ENCODE assay signal across 8 cellular contexts in genomic region chr13:25901460-25902376, GRCh38.
DNase-seq lines count a peak whose midpoint lies in the region; ATAC-seq, FAIRE-seq and TF ChIP-seq lines count a peak whose summit lies in the region.

No MANE protein-coding gene starts in this region.

- no peaks in the 10 kb centered on the region for H3K9me3 ChIP-seq in mesenchymal stem cell (ENCODE audit: control insufficient read depth, low read length)

- no peak overlapping the region for H3K4me3 Mint-ChIP-seq in activated T-helper 17 cell treated with anti-CD3 and anti-CD28 coated beads, Interleukin-2, amount 50 U/mL, for 72 hours

- no peaks in the 10 kb centered on the region for H3K36me3 ChIP-seq in mesenchymal stem cell (ENCODE audit: control insufficient read depth in 1 of 2, insufficient read depth in 2 of 2, low read depth in 1 of 2, low read length in 2 of 2)

- ATAC-seq in GM19467 (IDR thresholded peaks at IDR 0.05; ENCODE audit: unreplicated experiment) = peak; percentile 95
- peak; percentile 88 for ATAC-seq in activated T-helper 17 cell treated with anti-CD3 and anti-CD28 coated beads, Interleukin-2, amount 50 U/mL, for 72 hours (replicated peaks)

- peaks cover 21% of the 10 kb centered on the region for H3K4me1 Mint-ChIP-seq in activated T-helper 17 cell treated with anti-CD3 and anti-CD28 coated beads, Interleukin-2, amount 50 U/mL, for 72 hours

- TF ChIP-seq CTCF in GM12864 (IDR thresholded peaks at IDR 0.05; ENCODE audit: low read depth, low read length, missing control alignments) = no peak
- TF ChIP-seq CTCF in D721Med (IDR thresholded peaks at IDR 0.05; ENCODE audit: insufficient read depth, missing control alignments) = no peak
- no peak for TF ChIP-seq CTCF in coronary artery (IDR thresholded peaks at IDR 0.05)

- H3K27ac ChIP-seq in mesenchymal stem cell (ENCODE audit: low read length, poor library complexity, severe bottlenecking) (no peak overlapping the region), coronary artery (no peak overlapping the region)

- H2BK5ac ChIP-seq in mesenchymal stem cell (ENCODE audit: low read depth, low read length, poor library complexity, severe bottlenecking) = no peak overlapping the region

- peaks cover 4% of the 10 kb centered on the region for H3K9me3 Mint-ChIP-seq in activated T-helper 17 cell treated with anti-CD3 and anti-CD28 coated beads, Interleukin-2, amount 50 U/mL, for 72 hours

- no peak overlapping the region for H2BK120ac ChIP-seq in mesenchymal stem cell (ENCODE audit: low read depth, low read length)

- no peak overlapping the region for H3K18ac ChIP-seq in mesenchymal stem cell (ENCODE audit: low read depth in 1 of 2, low read length in 2 of 2)

- no peak overlapping the region for H3K23ac ChIP-seq in mesenchymal stem cell (ENCODE audit: low read length in 2 of 2)

- H3K14ac ChIP-seq in mesenchymal stem cell (ENCODE audit: low read length in 2 of 2) = no peak overlapping the region

- no peak overlapping the region for H3K4me2 ChIP-seq in mesenchymal stem cell (ENCODE audit: low read length, poor library complexity, severe bottlenecking)

- H3K27me3 Mint-ChIP-seq in activated T-helper 17 cell treated with anti-CD3 and anti-CD28 coated beads, Interleukin-2, amount 50 U/mL, for 72 hours = peaks cover 17% of the 10 kb centered on the region

- no peaks in the 10 kb centered on the region for H3K27me3 ChIP-seq in mesenchymal stem cell (ENCODE audit: control insufficient read depth in 1 of 2, insufficient read depth in 1 of 2, low read length in 2 of 2)

- H4K8ac ChIP-seq in mesenchymal stem cell (ENCODE audit: low read length) = no peak overlapping the region

- no peaks in the 10 kb centered on the region for H3K36me3 Mint-ChIP-seq in activated T-helper 17 cell treated with anti-CD3 and anti-CD28 coated beads, Interleukin-2, amount 50 U/mL, for 72 hours (ENCODE audit: low read depth)

- H3K4me1 ChIP-seq in mesenchymal stem cell (ENCODE audit: control insufficient read depth, insufficient read depth, low read depth, low read length) = peaks cover 11% of the 10 kb centered on the region

- 2% methylated on average over 2 of the region's 10 CpGs for WGBS in mesenchymal stem cell

- H2AK5ac ChIP-seq in mesenchymal stem cell (ENCODE audit: low read length, severe bottlenecking) = no peak overlapping the region

- DNase-seq in GM12864 (ENCODE audit: low read depth) (peak; percentile 60), HPDE6-E6E7 (ENCODE audit: extremely low spot score) (peak; percentile 45), mesenchymal stem cell (peak; percentile 93), NCI-H146 (lab: John Stamatoyannopoulos, UW) (no peak), D721Med (ENCODE audit: insufficient read length, low spot score) (no peak), coronary artery (ENCODE audit: low spot score) (no peak)

- no peak overlapping the region for H2BK12ac ChIP-seq in mesenchymal stem cell (ENCODE audit: low read length in 2 of 2)

- no peak for FAIRE-seq in D721Med (lab: Jason Lieb, UNC)

- no peak overlapping the region for H3K27ac Mint-ChIP-seq in activated T-helper 17 cell treated with anti-CD3 and anti-CD28 coated beads, Interleukin-2, amount 50 U/mL, for 72 hours

- no peak overlapping the region for H4K91ac ChIP-seq in mesenchymal stem cell (ENCODE audit: low read length)

- no peak overlapping the region for H2AFZ ChIP-seq in mesenchymal stem cell (ENCODE audit: low read depth, low read length)

- H3K4ac ChIP-seq in mesenchymal stem cell (ENCODE audit: low read depth in 1 of 2, low read length in 2 of 2) = no peak overlapping the region

- no peak overlapping the region for H3K9ac ChIP-seq in mesenchymal stem cell (ENCODE audit: low read length)

- H3K4me3 ChIP-seq in GM12864 (ENCODE audit: low read depth, low read length) = no peak overlapping the region
- H3K4me3 ChIP-seq in mesenchymal stem cell (ENCODE audit: insufficient read depth in 1 of 2, low read depth in 1 of 2, low read length in 2 of 2) = no peak overlapping the region
- no peak overlapping the region for H3K4me3 ChIP-seq in coronary artery

- H3K79me1 ChIP-seq in mesenchymal stem cell (replicated peaks; ENCODE audit: low read length, poor library complexity, severe bottlenecking) = no peaks in the 10 kb centered on the region

- H2BK15ac ChIP-seq in mesenchymal stem cell (ENCODE audit: low read depth, poor library complexity, severe bottlenecking) = no peak overlapping the region

Comparison
In these comparisons a context has a peak if more than half of its experiments do, and no peak if none do; other contexts are left out.
1. DNase-seq: peak in GM12864 (single experiment), HPDE6-E6E7 (single experiment) and mesenchymal stem cell (single experiment); none in NCI-H146 (single experiment), D721Med (single experiment) and coronary artery (single experiment).